18 cellular contexts compared by ENCODE assay signal in the genomic region with DNA sequence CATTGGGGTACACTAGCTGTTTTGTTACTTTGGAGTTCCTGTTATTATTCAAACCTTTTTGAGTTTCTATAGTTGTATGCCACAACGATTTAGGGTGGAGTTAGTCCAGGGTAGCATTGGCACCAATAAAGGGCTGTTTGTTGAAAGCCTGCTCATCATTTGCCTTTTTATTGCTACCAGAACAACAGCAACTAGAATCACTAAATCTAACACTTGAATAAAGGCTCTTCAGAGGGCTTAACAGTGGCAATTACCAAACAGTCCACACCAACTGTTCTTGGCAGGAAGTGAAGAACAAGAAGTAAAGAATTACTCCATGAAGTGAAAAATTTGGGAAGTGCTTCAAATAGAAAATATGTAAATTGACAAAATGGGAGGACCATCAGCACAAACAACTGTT.
DNase-seq lines count a peak whose midpoint lies in the region; TF ChIP-seq lines count a peak whose summit lies in the region.
"Had no signal": no experiment of that assay in that cellular context is flagged by ENCODE, and none has a peak within 500 bp of the region (broad histone marks: within the 10 kb centered on the region; RNA-seq: fewer than 3 reads in every experiment).

No MANE protein-coding gene starts in this region.

- H3K27me3 ChIP-seq in dorsolateral prefrontal cortex: no peaks in the 10 kb centered on the region
- H3K27me3 ChIP-seq: BE2C, SJCRH30 had no signal

- H3K4me3 ChIP-seq in dorsolateral prefrontal cortex: peak overlapping the region in 2 of 59 donors; percentile 14 to 27
- H3K4me3 ChIP-seq: GM23248, PC-9, SJCRH30 had no signal

- TF ChIP-seq CTCF in dorsolateral prefrontal cortex (IDR thresholded peaks at IDR 0.05 in 54 of 56, conservative IDR thresholded peaks at IDR 0.05 in 2 of 56; ENCODE audit: low read depth in 1 of 56, partially characterized antibody in 56 of 56): peak in 1 of 56 donors; percentile 4

- peak overlapping the region in 57 of 59 donors; percentile 2 to 88 (median 66) for H3K27ac ChIP-seq in dorsolateral prefrontal cortex
- H3K27ac ChIP-seq: GM23248, PC-9, SJCRH30 had no signal

- DNase-seq in NCI-H1048 (lab: John Stamatoyannopoulos, UW) (peak; percentile 17), NCI-H748 (lab: John Stamatoyannopoulos, UW; ENCODE audit: unreplicated experiment) (peak; percentile 37), dorsolateral prefrontal cortex (no peak), putamen (ENCODE audit: low spot score) (peak; percentile 61), NCI-H2081 treated with DMSO at 0.1 percent for 48 hours (lab: John Stamatoyannopoulos, UW) (no peak), Kasumi-1 (lab: John Stamatoyannopoulos, UW) (no peak)
- no peak for DNase-seq in activated CD8-positive, alpha-beta memory T cell treated with anti-CD3 and anti-CD28 coated beads, Interleukin-2, amount 50 U/mL, for 4 hours
- DNase-seq: BE2C; CD4-positive, alpha-beta T cell; DMS79; GM23248; NCI-H146; NCI-H2081; NCI-H2227 treated with DMSO at 0.1 percent for 48 hours; NCI-H774; PC-9; SJCRH30; SW 1271 had no signal

- intact Hi-C loops in dorsolateral prefrontal cortex (cut with DNase I): loop anchor here in 1 of 2 donors (10.0 kb wide), 1 partner anchor 75 kb away; no protein-coding TSS in a partner anchor

Comparison
In these comparisons a context has a peak if more than half of its experiments do, and no peak if none do; other contexts are left out.
1. DNase-seq: peak in NCI-H1048 (single experiment), NCI-H748 (single experiment) and putamen (single experiment); none in dorsolateral prefrontal cortex (0 of 10), NCI-H2081 treated with DMSO at 0.1 percent for 48 hours (single experiment), Kasumi-1 (0 of 2) and activated CD8-positive, alpha-beta memory T cell treated with anti-CD3 and anti-CD28 coated beads, Interleukin-2, amount 50 U/mL, for 4 hours (single experiment).